ENCODE assay signal across 23 cellular contexts in genomic region chr1:219568728-219569127, GRCh38. TPM values are rescaled to one million over a fixed set of nuclear protein-coding genes. Genes with fewer than 3 reads are reported as not detected.
DNase-seq lines count a peak whose midpoint lies in the region; ATAC-seq, FAIRE-seq and TF ChIP-seq lines count a peak whose summit lies in the region.
"Had no signal": no experiment of that assay in that cellular context is flagged by ENCODE, and none has a peak within 500 bp of the region (broad histone marks: within the 10 kb centered on the region; RNA-seq: fewer than 3 reads in every experiment).

No MANE protein-coding gene starts in this region.

- DNase-seq in CD1c-positive myeloid dendritic cell (ENCODE audit: extremely low spot score) = peak; percentile 72
- no peak for DNase-seq in HTR-8/SVneo (ENCODE audit: insufficient read length, low spot score)
- DNase-seq in islet precursor cell = peak; percentile 91
- DNase-seq in NCI-H1694 treated with DMSO at 0.1 percent for 48 hours (lab: John Stamatoyannopoulos, UW) = no peak
- DNase-seq in DMS153 (lab: John Stamatoyannopoulos, UW) = no peak
- DNase-seq in CD8-positive, alpha-beta memory T cell = no peak
- DNase-seq in activated CD4-positive, alpha-beta T cell treated with anti-CD3 and anti-CD28 coated beads, Interleukin-2, amount 50 U/mL, for 4 hours = no peak
- DNase-seq: endodermal cell; HFFc6; Kasumi-1; natural killer cell; spleen; stimulated activated CD8-positive, alpha-beta memory T cell treated with anti-CD3 and anti-CD28 coated beads, Interleukin-4, amount 100 ng/mL, for 48 hours; substantia nigra had no signal

- FAIRE-seq in HTR-8/SVneo (lab: Jason Lieb, UNC) = peak; percentile 38
- FAIRE-seq: G401.6, keratinocyte had no signal

- no peak overlapping the region for H3K4me3 ChIP-seq in CD8-positive, alpha-beta memory T cell (ENCODE audit: low read length)
- H3K4me3 ChIP-seq: SJSA1, spleen, vagina had no signal

- H3K27ac Mint-ChIP-seq in CD8-positive, alpha-beta memory T cell = no peak overlapping the region
- H3K27ac Mint-ChIP-seq: activated T-helper 17 cell treated with anti-CD3 and anti-CD28 coated beads, Interleukin-2, amount 50 U/mL, for 72 hours; endodermal cell; HFFc6; natural killer cell; T-helper 2 cell treated with Interferon-gamma antibody and Interleukin-4, amounts not matched to agents 5 μg/mL and 100 μg/mL, for 36 hours had no signal

- H3K4me1 Mint-ChIP-seq in CD8-positive, alpha-beta memory T cell = no peaks in the 10 kb centered on the region
- H3K4me1 Mint-ChIP-seq: activated T-helper 17 cell treated with anti-CD3 and anti-CD28 coated beads, Interleukin-2, amount 50 U/mL, for 72 hours; natural killer cell had no signal

- no peaks in the 10 kb centered on the region for H3K4me1 ChIP-seq in CD8-positive, alpha-beta memory T cell (ENCODE audit: insufficient read depth, low read length)
- H3K4me1 ChIP-seq: SJSA1, spleen, vagina had no signal

- POLR2A ChIA-PET in CD8-positive, alpha-beta memory T cell (lab: Charles Lee) = no interaction called here

- no peaks in the 10 kb centered on the region for H3K27me3 ChIP-seq in CD8-positive, alpha-beta memory T cell (ENCODE audit: insufficient read depth, low read length, poor library complexity, severe bottlenecking)
- H3K27me3 ChIP-seq: vagina had no signal

- H3K27ac ChIP-seq in CD8-positive, alpha-beta memory T cell (ENCODE audit: low read depth, low read length) = no peak overlapping the region
- H3K27ac ChIP-seq: SJSA1, spleen, vagina had no signal

- CTCF ChIA-PET in CD8-positive, alpha-beta memory T cell (lab: Charles Lee) = no interaction called here

- peak; percentile 73 for ATAC-seq in SK-N-SH treated with all-trans-retinoic acid at 6 μM for 48 hours
- ATAC-seq: activated T-helper 17 cell treated with anti-CD3 and anti-CD28 coated beads, Interleukin-2, amount 50 U/mL, for 72 hours; natural killer cell had no signal

- no peaks in the 10 kb centered on the region for H3K36me3 Mint-ChIP-seq in CD8-positive, alpha-beta memory T cell
- H3K36me3 Mint-ChIP-seq: natural killer cell had no signal

- no peaks in the 10 kb centered on the region for H3K36me3 ChIP-seq in CD8-positive, alpha-beta memory T cell (ENCODE audit: insufficient read depth, low read length)
- H3K36me3 ChIP-seq: SJSA1, spleen, vagina had no signal

- no peak overlapping the region for H3K4me3 Mint-ChIP-seq in CD8-positive, alpha-beta memory T cell
- H3K4me3 Mint-ChIP-seq: activated T-helper 17 cell treated with anti-CD3 and anti-CD28 coated beads, Interleukin-2, amount 50 U/mL, for 72 hours; endodermal cell; HFFc6; natural killer cell; T-helper 2 cell treated with Interferon-gamma antibody and Interleukin-4, amounts not matched to agents 5 μg/mL and 100 μg/mL, for 36 hours had no signal

- H3K9me3 Mint-ChIP-seq in CD8-positive, alpha-beta memory T cell = peaks cover 0 to 5% (median 0%) of the 10 kb centered on the region in 5 donors
- H3K9me3 Mint-ChIP-seq: activated T-helper 17 cell treated with anti-CD3 and anti-CD28 coated beads, Interleukin-2, amount 50 U/mL, for 72 hours; endodermal cell; HFFc6; T-helper 2 cell treated with Interferon-gamma antibody and Interleukin-4, amounts not matched to agents 5 μg/mL and 100 μg/mL, for 36 hours had no signal

- no peaks in the 10 kb centered on the region for H3K9me3 ChIP-seq in CD8-positive, alpha-beta memory T cell (ENCODE audit: low read length)
- H3K9me3 ChIP-seq: SJSA1, spleen, vagina had no signal

- peaks cover 0 to 3% of the 10 kb centered on the region in 2 donors for H3K27me3 Mint-ChIP-seq in CD8-positive, alpha-beta memory T cell
- H3K27me3 Mint-ChIP-seq: activated T-helper 17 cell treated with anti-CD3 and anti-CD28 coated beads, Interleukin-2, amount 50 U/mL, for 72 hours had no signal

TF ChIP-seq in SK-N-SH treated with all-trans-retinoic acid at 6 μM for 48 hours, 23 proteins besides CTCF, POLR2A, EP300 and RAD21:
- TF ChIP-seq ZFP30 (CRISPR knock-in tag; IDR thresholded peaks at IDR 0.05) (no peak), ZNF565 (CRISPR knock-in tag; conservative IDR thresholded peaks at IDR 0.05; ENCODE audit: low read depth) (no peak)
- TF ChIP-seq, protein P1, sequence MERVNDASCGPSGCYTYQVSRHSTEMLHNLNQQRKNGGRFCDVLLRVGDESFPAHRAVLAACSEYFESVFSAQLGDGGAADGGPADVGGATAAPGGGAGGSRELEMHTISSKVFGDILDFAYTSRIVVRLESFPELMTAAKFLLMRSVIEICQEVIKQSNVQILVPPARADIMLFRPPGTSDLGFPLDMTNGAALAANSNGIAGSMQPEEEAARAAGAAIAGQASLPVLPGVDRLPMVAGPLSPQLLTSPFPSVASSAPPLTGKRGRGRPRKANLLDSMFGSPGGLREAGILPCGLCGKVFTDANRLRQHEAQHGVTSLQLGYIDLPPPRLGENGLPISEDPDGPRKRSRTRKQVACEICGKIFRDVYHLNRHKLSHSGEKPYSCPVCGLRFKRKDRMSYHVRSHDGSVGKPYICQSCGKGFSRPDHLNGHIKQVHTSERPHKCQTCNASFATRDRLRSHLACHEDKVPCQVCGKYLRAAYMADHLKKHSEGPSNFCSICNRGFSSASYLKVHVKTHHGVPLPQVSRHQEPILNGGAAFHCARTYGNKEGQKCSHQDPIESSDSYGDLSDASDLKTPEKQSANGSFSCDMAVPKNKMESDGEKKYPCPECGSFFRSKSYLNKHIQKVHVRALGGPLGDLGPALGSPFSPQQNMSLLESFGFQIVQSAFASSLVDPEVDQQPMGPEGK (CRISPR knock-in tag; IDR thresholded peaks at IDR 0.05; ENCODE audit: borderline replicate concordance) = no peak
TF ChIP-seq in SK-N-SH treated with all-trans-retinoic acid at 6 μM for 48 hours: peak in this region for 0.

RNA-seq across cellular contexts. Expression of gene ZC3H11B, which starts 44.2 kb away (rescaled TPM):
- total RNA-seq in CD8-positive, alpha-beta memory T cell = under 1 TPM; 0.13 to 0.28 TPM
- polyA plus RNA-seq in CD8-positive, alpha-beta memory T cell = not detected
- total RNA-seq: activated CD8-positive, alpha-beta memory T cell treated with anti-CD3 and anti-CD28 coated beads for 36 hours; natural killer cell; posterior vena cava; SJSA1; vagina had no signal

Comparison
In these comparisons a context has a peak if more than half of its experiments do, and no peak if none do; other contexts are left out.
1. DNase-seq: peak in CD1c-positive myeloid dendritic cell (single experiment) and islet precursor cell (single experiment); none in HTR-8/SVneo (single experiment), NCI-H1694 treated with DMSO at 0.1 percent for 48 hours (single experiment), DMS153 (single experiment), CD8-positive, alpha-beta memory T cell (0 of 5) and activated CD4-positive, alpha-beta T cell treated with anti-CD3 and anti-CD28 coated beads, Interleukin-2, amount 50 U/mL, for 4 hours (0 of 2).